In genomic region chr2:215311259-215311624, GRCh38 we compare ENCODE assay signal across 8 cellular contexts. TPM values are rescaled to one million over a fixed set of nuclear protein-coding genes. Genes with fewer than 3 reads are reported as not detected.
DNase-seq lines count a peak whose midpoint lies in the region; ATAC-seq and TF ChIP-seq lines count a peak whose summit lies in the region.
"Not testable (repeated sequence)": the region's sequence is repeated elsewhere in the genome, so short reads cannot be mapped to it uniquely, and the experiment has no call there.

No MANE protein-coding gene starts in this region.

- peak overlapping the region; percentile 79 for H3K27ac Mint-ChIP-seq in central memory CD8-positive, alpha-beta T cell (ENCODE audit: low read depth)

- H3K4me1 ChIP-seq in prostate gland (replicated peaks); urinary bladder (ENCODE audit: insufficient read depth): not testable (repeated sequence)

- peak overlapping the region; percentile 85 for H3K4me3 Mint-ChIP-seq in central memory CD8-positive, alpha-beta T cell

- 47% methylated on average over 13 of the region's 13 CpGs for WGBS in prostate gland
- WGBS in urinary bladder, result 67% methylated on average over 13 of the region's 13 CpGs

- not testable (repeated sequence) for TF ChIP-seq POLR2A in prostate gland (IDR thresholded peaks at IDR 0.05)

- not testable (repeated sequence) for H3K27me3 Mint-ChIP-seq in central memory CD8-positive, alpha-beta T cell

- peaks cover 33% of the 10 kb centered on the region for H3K4me1 Mint-ChIP-seq in central memory CD8-positive, alpha-beta T cell

- TF ChIP-seq CTCF in prostate gland (IDR thresholded peaks at IDR 0.05), result not testable (repeated sequence)

- ATAC-seq in GM18498 (IDR thresholded peaks at IDR 0.05; ENCODE audit: unreplicated experiment), result peak; percentile 30
- ATAC-seq in HG02759 (IDR thresholded peaks at IDR 0.05; ENCODE audit: unreplicated experiment), result peak; percentile 25
- ATAC-seq in central memory CD8-positive, alpha-beta T cell (replicated peaks; ENCODE audit: extremely low read depth, poor library complexity, severe bottlenecking), result peak; percentile 34

- H3K4me3 ChIP-seq in iPS-18c (ENCODE audit: insufficient read depth, low read depth, low read length) (peak overlapping the region; percentile 65; the same call in 1 of the 2 replicates), prostate gland (peak overlapping the region; percentile 70 to 73), urinary bladder (ENCODE audit: low read depth, low read length) (peak overlapping the region; percentile 72)

- not testable (repeated sequence) for H3K27me3 ChIP-seq in prostate gland (replicated peaks; ENCODE audit: insufficient read depth)

- not testable (repeated sequence) for H3K36me3 Mint-ChIP-seq in central memory CD8-positive, alpha-beta T cell (ENCODE audit: insufficient read depth)

- DNase-seq in NCI-H2171 (lab: John Stamatoyannopoulos, UW), result peak; percentile 17
- DNase-seq in activated CD4-positive, alpha-beta T cell treated with anti-CD3 and anti-CD28 coated beads, Interleukin-2, amount 50 U/mL, for 4 hours, result peak; percentile 4 to 12
- DNase-seq in central memory CD8-positive, alpha-beta T cell (ENCODE audit: low spot score in 2 of 2); prostate gland (ENCODE audit: low spot score): not testable (repeated sequence)

- not testable (repeated sequence) for H3K36me3 ChIP-seq in prostate gland; urinary bladder (ENCODE audit: insufficient read depth)

- not testable (repeated sequence) for H3K9me3 Mint-ChIP-seq in central memory CD8-positive, alpha-beta T cell

- intact Hi-C loops in prostate gland (cut with DNase I), result loop anchor here (10.0 kb wide), 1 partner anchor 604 kb away; no protein-coding TSS in a partner anchor

- not testable (repeated sequence) for H3K9me3 ChIP-seq in iPS-18c (ENCODE audit: control insufficient read depth, insufficient read depth, low read length); prostate gland

- H3K27ac ChIP-seq in prostate gland, result peak overlapping the region; percentile 68 to 80
- H3K27ac ChIP-seq in urinary bladder (ENCODE audit: low read depth), result not testable (repeated sequence)

RNA-seq across cellular contexts. Expression of gene ATIC, which starts 0.6 kb away (rescaled TPM):
- total RNA-seq in prostate gland (10 to 100 TPM; 23.7 to 46.6 TPM), urinary bladder (28.9 TPM)
- polyA plus RNA-seq in urinary bladder, result 61.4 TPM
